In genomic region chr15:32700501-32701150, GRCh38 we compare ENCODE assay signal across 15 cellular contexts. TPM values are rescaled to one million over a fixed set of nuclear protein-coding genes. Genes with fewer than 3 reads are reported as not detected.
DNase-seq lines count a peak whose midpoint lies in the region; ATAC-seq, FAIRE-seq and TF ChIP-seq lines count a peak whose summit lies in the region.
"Had no signal": no experiment of that assay in that cellular context is flagged by ENCODE, and none has a peak within 500 bp of the region (broad histone marks: within the 10 kb centered on the region; RNA-seq: fewer than 3 reads in every experiment).

No MANE protein-coding gene starts in this region.

- H3K27me3 ChIP-seq in Caco-2 (replicated peaks; ENCODE audit: control insufficient read depth, insufficient read depth, low read length) (no peaks in the 10 kb centered on the region), IMR-90 (ENCODE audit: control insufficient read depth, insufficient read depth, low read length) (no peaks in the 10 kb centered on the region), colonic mucosa (no peaks in the 10 kb centered on the region), pancreas (no peaks in the 10 kb centered on the region), BE2C (no peaks in the 10 kb centered on the region), tibial artery (no peaks in the 10 kb centered on the region)
- H3K27me3 ChIP-seq: MG63 had no signal

- no peaks in the 10 kb centered on the region for H3K36me3 ChIP-seq in Caco-2 (ENCODE audit: control insufficient read depth, insufficient read depth, low read length)
- H3K36me3 ChIP-seq in IMR-90 (ENCODE audit: control insufficient read depth, insufficient read depth, low read length): no peaks in the 10 kb centered on the region
- H3K36me3 ChIP-seq in colonic mucosa: no peaks in the 10 kb centered on the region
- no peaks in the 10 kb centered on the region for H3K36me3 ChIP-seq in pancreas
- H3K36me3 ChIP-seq in BE2C: no peaks in the 10 kb centered on the region
- H3K36me3 ChIP-seq in tibial artery: no peaks in the 10 kb centered on the region
- H3K36me3 ChIP-seq: MG63 had no signal

- intact Hi-C loops in Caco-2 (cut with micrococcal nuclease; ENCODE audit: unreplicated experiment): loop anchor here (10.0 kb wide), 1 partner anchor 84 kb away; no protein-coding TSS in a partner anchor
- intact Hi-C loops in IMR-90 (cut with micrococcal nuclease): no loop called here
- intact Hi-C loops in colonic mucosa (cut with DNase I): no loop called here
- intact Hi-C loops in pancreas (cut with DNase I): no loop called here
- intact Hi-C loops in tibial artery (cut with DNase I; ENCODE audit: low total_unique reads): no loop called here

- dilution Hi-C loops in IMR-90 (cut with HindIII; ENCODE audit: low sequenced_read_pairs, unreplicated experiment): no loop called here

- WGBS in IMR-90 (ENCODE audit: extremely low coverage in 2 of 2, insufficient read length in 1 of 2), 2 experiments: 91% methylated on average over 6 of the region's 14 CpGs; no CpG with 5 or more reads in 1 of the 2 experiments
- WGBS in pancreas, 2 donors: 43 to 57% methylated on average over 12 to 14 of the region's 14 CpGs

- in situ Hi-C loops in IMR-90 (cut with MboI; ENCODE audit: low sequenced_read_pairs): no loop called here

- no peaks in the 10 kb centered on the region for H3K9me3 Mint-ChIP-seq in Caco-2 (ENCODE audit: unreplicated experiment)

- H3K23ac ChIP-seq in IMR-90 (ENCODE audit: low read depth, low read length): no peak overlapping the region

- no peak overlapping the region for H3K14ac ChIP-seq in IMR-90 (replicated peaks; ENCODE audit: low read depth, low read length)

- H3K9me1 ChIP-seq in IMR-90 (ENCODE audit: insufficient read depth, low read length): no peaks in the 10 kb centered on the region

- no peak overlapping the region for H3K4me2 ChIP-seq in IMR-90 (ENCODE audit: low read depth, low read length)

- no peaks in the 10 kb centered on the region for H3K27me3 Mint-ChIP-seq in Caco-2 (ENCODE audit: insufficient read depth, unreplicated experiment)

- peaks cover 11% of the 10 kb centered on the region for H3K4me1 ChIP-seq in Caco-2
- H3K4me1 ChIP-seq in IMR-90 (ENCODE audit: control insufficient read depth, insufficient read depth, low read length): peaks cover 7% of the 10 kb centered on the region; the same call in 1 of the 2 replicates
- H3K4me1 ChIP-seq in colonic mucosa: no peaks in the 10 kb centered on the region
- peaks cover 0 to 8% (median 4%) of the 10 kb centered on the region in 3 donors for H3K4me1 ChIP-seq in pancreas
- H3K4me1 ChIP-seq in BE2C: no peaks in the 10 kb centered on the region
- H3K4me1 ChIP-seq in tibial artery: no peaks in the 10 kb centered on the region

- H3K4me3 ChIP-seq in Caco-2 (ENCODE audit: low read depth, low read length) (no peak overlapping the region), IMR-90 (ENCODE audit: insufficient read depth, low read depth, low read length) (no peak overlapping the region), colonic mucosa (no peak overlapping the region), pancreas (no peak overlapping the region), BE2C (ENCODE audit: low read depth, low read length) (no peak overlapping the region), tibial artery (no peak overlapping the region)
- H3K4me3 ChIP-seq: MG63 had no signal

- no peak overlapping the region for H2AK9ac ChIP-seq in IMR-90 (replicated peaks; ENCODE audit: low read depth, low read length, poor library complexity)

- H4K5ac ChIP-seq in IMR-90 (ENCODE audit: low read depth, low read length): no peak overlapping the region

- no peak for ATAC-seq in IMR-90 (ENCODE audit: low read depth)
- peak; percentile 88 to 96 (median 91) for ATAC-seq in pancreas

- H3K27ac ChIP-seq in IMR-90 (ENCODE audit: insufficient read depth, low read length) (no peak overlapping the region), colonic mucosa (peak overlapping the region; percentile 51), pancreas (peak overlapping the region in 3 of 4 donors; percentile 1 to 38 (median 14)), tibial artery (no peak overlapping the region)

- BruUV-seq in Caco-2 (replicated peaks; lab: Mats Ljungman, UMichigan) (no TSS peak), IMR-90 (replicated peaks; lab: Mats Ljungman, UMichigan) (no TSS peak)

- TF ChIP-seq RAD21 in IMR-90 (IDR thresholded peaks at IDR 0.05; ENCODE audit: low read length): no peak

- no peak overlapping the region for H3K4me3 Mint-ChIP-seq in Caco-2 (ENCODE audit: unreplicated experiment)

- no peak for FAIRE-seq in pancreas (lab: Jason Lieb, UNC)

- no peaks in the 10 kb centered on the region for H3K4me1 Mint-ChIP-seq in Caco-2 (ENCODE audit: low read depth, unreplicated experiment)

- no peak overlapping the region for H2BK5ac ChIP-seq in IMR-90 (ENCODE audit: low read depth, low read length, poor library complexity, severe bottlenecking)

- no peak overlapping the region for H2BK20ac ChIP-seq in IMR-90 (ENCODE audit: low read depth, low read length)

- H2AFZ ChIP-seq in IMR-90 (replicated peaks; ENCODE audit: low read length, poor library complexity): no peak overlapping the region

- CTCF ChIA-PET in Caco-2 (lab: Charles Lee): no interaction called here
- CTCF ChIA-PET in IMR-90 (lab: Yijun Ruan, JAX): no interaction called here

- H2AK5ac ChIP-seq in IMR-90 (ENCODE audit: low read depth, low read length): peak overlapping the region; percentile 33; the same call in 1 of the 2 replicates

- no peak for TF ChIP-seq POLR2A in IMR-90 (IDR thresholded peaks at IDR 0.05; ENCODE audit: low read depth, low read length)

- POLR2A ChIA-PET in Caco-2 (lab: Charles Lee) (no interaction called here), IMR-90 (lab: Charles Lee; ENCODE audit: unreplicated experiment) (no interaction called here)

- H2BK15ac ChIP-seq in IMR-90 (ENCODE audit: low read depth, low read length): no peak overlapping the region

- H3K18ac ChIP-seq in IMR-90 (ENCODE audit: low read depth, low read length): no peak overlapping the region

- no peak overlapping the region for H3K4ac ChIP-seq in IMR-90 (ENCODE audit: low read depth, low read length)

- H3K36me3 Mint-ChIP-seq in Caco-2 (ENCODE audit: insufficient read depth, unreplicated experiment): no peaks in the 10 kb centered on the region

- H3K9ac ChIP-seq in IMR-90 (ENCODE audit: low read depth, low read length) (no peak overlapping the region), colonic mucosa (ENCODE audit: low read depth in 2 of 2, low read length in 2 of 2) (no peak overlapping the region)

- TF ChIP-seq CTCF in Caco-2 (IDR thresholded peaks at IDR 0.05; ENCODE audit: insufficient read depth in 1 of 2, low read depth in 1 of 2, low read length in 1 of 2, severe bottlenecking in 1 of 2, unreplicated experiment in 1 of 2): no peak
- no peak for TF ChIP-seq CTCF in IMR-90 (conservative IDR thresholded peaks at IDR 0.05; ENCODE audit: low read depth, low read length)
- TF ChIP-seq CTCF in colonic mucosa (IDR thresholded peaks at IDR 0.05): no peak
- no peak for TF ChIP-seq CTCF in pancreas (IDR thresholded peaks at IDR 0.05)
- TF ChIP-seq CTCF in BE2C (IDR thresholded peaks at IDR 0.05; ENCODE audit: low read depth, low read length): no peak
- TF ChIP-seq CTCF in tibial artery (IDR thresholded peaks at IDR 0.05): no peak

- no peaks in the 10 kb centered on the region for H3K9me3 ChIP-seq in Caco-2
- no peaks in the 10 kb centered on the region for H3K9me3 ChIP-seq in IMR-90 (ENCODE audit: control insufficient read depth, insufficient read depth, low read length)
- H3K9me3 ChIP-seq in colonic mucosa: no peaks in the 10 kb centered on the region
- H3K9me3 ChIP-seq in pancreas: no peaks in the 10 kb centered on the region
- H3K9me3 ChIP-seq in BE2C: no peaks in the 10 kb centered on the region
- no peaks in the 10 kb centered on the region for H3K9me3 ChIP-seq in tibial artery
- H3K9me3 ChIP-seq: MG63 had no signal

- H4K8ac ChIP-seq in IMR-90 (ENCODE audit: low read depth in 2 of 2, low read length in 2 of 2): no peak overlapping the region

- no peak overlapping the region for H2BK120ac ChIP-seq in IMR-90 (ENCODE audit: low read depth, low read length)

- H3K56ac ChIP-seq in IMR-90 (ENCODE audit: extremely low read depth, insufficient read depth, low read length): no peak overlapping the region

- DNase-seq in Caco-2 (peak; percentile 32 to 59), IMR-90 (no peak), colonic mucosa (peak; percentile 79), pancreas (peak in 4 of 6 donors; percentile 41 to 52 (median 48)), BE2C (no peak), NCI-H2227 treated with DMSO at 0.1 percent for 48 hours (lab: John Stamatoyannopoulos, UW) (no peak), tibial artery (no peak), NCI-H748 (lab: John Stamatoyannopoulos, UW; ENCODE audit: unreplicated experiment) (no peak)
- DNase-seq: DMS 273 treated with DMSO at 0.1 percent for 48 hours, H7, NCI-H1092 treated with DMSO at 0.1 percent for 48 hours, NCI-H187, SHP77 treated with DMSO at 0.1 percent for 48 hours had no signal

- H4K20me1 ChIP-seq in IMR-90 (ENCODE audit: insufficient read depth, low read length): no peaks in the 10 kb centered on the region

- H3K79me1 ChIP-seq in IMR-90 (ENCODE audit: low read depth in 1 of 2, low read length in 2 of 2): no peaks in the 10 kb centered on the region

- peak overlapping the region; percentile 30 for H3K27ac Mint-ChIP-seq in Caco-2 (ENCODE audit: unreplicated experiment)

- no peak overlapping the region for H4K91ac ChIP-seq in IMR-90 (ENCODE audit: insufficient read depth, low read depth, low read length)

TF ChIP-seq in IMR-90, 13 proteins besides CTCF, POLR2A, EP300 and RAD21 (continues in another document):
- TF ChIP-seq FOS (IDR thresholded peaks at IDR 0.05; ENCODE audit: low read depth, low read length): no peak

RNA-seq across cellular contexts. Expression of gene GREM1, which starts 17.2 kb away (rescaled TPM):
- total RNA-seq in Caco-2 (2022) (0.54 and 0.93 TPM in 2 replicates), IMR-90 (2012; rRNA removed) (848 and 1,032 TPM in 2 replicates), colonic mucosa (10 to 100 TPM; 18.9 to 39.3 TPM), pancreas (1 to 10 TPM in 3 of 6 donors, under 1 TPM in 3; 0.24 to 4.8 (median 1.5) TPM)
- polyA plus RNA-seq in IMR-90 (2012; rRNA removed) (852 and 1,130 TPM in 2 replicates), pancreas (under 1 TPM; 0.34 to 0.42 TPM)
- polyA plus RNA-seq in IMR-90 (2012; cell fraction: cytosol; rRNA removed): 185 and 289 TPM in 2 replicates
- polyA plus RNA-seq in IMR-90 (2012; cell fraction: nucleus; rRNA removed; ENCODE audit: low replicate concordance): 59.3 and 362 TPM in 2 replicates
- polyA plus RNA-seq in BE2C (2012; ENCODE audit: insufficient read depth, insufficient read length, low read depth): 0.05 TPM
- total RNA-seq: NCI-H460 had no signal

RNA-seq across cellular contexts. Expression of gene SCG5, which starts 59.1 kb away (rescaled TPM):
- total RNA-seq in Caco-2 (2022): 0.84 and 1.5 TPM in 2 replicates
- total RNA-seq in IMR-90 (2012; rRNA removed): 7.9 and 8.3 TPM in 2 replicates
- polyA plus RNA-seq in IMR-90 (2012; rRNA removed): 15.6 and 16.8 TPM in 2 replicates
- 12.1 and 13.8 TPM in 2 replicates for polyA plus RNA-seq in IMR-90 (2012; cell fraction: cytosol; rRNA removed)
- 4.1 and 8.2 TPM in 2 replicates for polyA plus RNA-seq in IMR-90 (2012; cell fraction: nucleus; rRNA removed; ENCODE audit: low replicate concordance)
- 1 to 10 TPM; 4.1 to 9.6 TPM for total RNA-seq in colonic mucosa
- 100 to 1,000 TPM in 1 of 6 donors, 10 to 100 TPM in 5; 13.6 to 110 (median 59.2) TPM for total RNA-seq in pancreas
- 100 to 1,000 TPM; 290 to 879 TPM for polyA plus RNA-seq in pancreas
- polyA plus RNA-seq in BE2C (2012; ENCODE audit: insufficient read depth, insufficient read length, low read depth): 203 TPM

Comparison
In these comparisons a context has a peak if more than half of its experiments do, and no peak if none do; other contexts are left out.
1. DNase-seq: peak in Caco-2 (2 of 2), colonic mucosa (single experiment) and pancreas (4 of 6); none in IMR-90 (single experiment), BE2C (single experiment), NCI-H2227 treated with DMSO at 0.1 percent for 48 hours (single experiment), tibial artery (0 of 2) and NCI-H748 (single experiment).
2. H3K27ac ChIP-seq: peak in colonic mucosa (single experiment) and pancreas (3 of 4); none in IMR-90 (single experiment) and tibial artery (0 of 2).
3. RNA of gene GREM1, which starts 17.2 kb away (total RNA-seq): 848 to 1,032 TPM in IMR-90; 18.9 to 39.3 TPM in colonic mucosa, 0.24 to 4.8 TPM in pancreas and 0.54 to 0.93 TPM in Caco-2; every median in the first group is over 10 times any median in the second.